8 cellular contexts compared by ENCODE assay signal in the genomic region with DNA sequence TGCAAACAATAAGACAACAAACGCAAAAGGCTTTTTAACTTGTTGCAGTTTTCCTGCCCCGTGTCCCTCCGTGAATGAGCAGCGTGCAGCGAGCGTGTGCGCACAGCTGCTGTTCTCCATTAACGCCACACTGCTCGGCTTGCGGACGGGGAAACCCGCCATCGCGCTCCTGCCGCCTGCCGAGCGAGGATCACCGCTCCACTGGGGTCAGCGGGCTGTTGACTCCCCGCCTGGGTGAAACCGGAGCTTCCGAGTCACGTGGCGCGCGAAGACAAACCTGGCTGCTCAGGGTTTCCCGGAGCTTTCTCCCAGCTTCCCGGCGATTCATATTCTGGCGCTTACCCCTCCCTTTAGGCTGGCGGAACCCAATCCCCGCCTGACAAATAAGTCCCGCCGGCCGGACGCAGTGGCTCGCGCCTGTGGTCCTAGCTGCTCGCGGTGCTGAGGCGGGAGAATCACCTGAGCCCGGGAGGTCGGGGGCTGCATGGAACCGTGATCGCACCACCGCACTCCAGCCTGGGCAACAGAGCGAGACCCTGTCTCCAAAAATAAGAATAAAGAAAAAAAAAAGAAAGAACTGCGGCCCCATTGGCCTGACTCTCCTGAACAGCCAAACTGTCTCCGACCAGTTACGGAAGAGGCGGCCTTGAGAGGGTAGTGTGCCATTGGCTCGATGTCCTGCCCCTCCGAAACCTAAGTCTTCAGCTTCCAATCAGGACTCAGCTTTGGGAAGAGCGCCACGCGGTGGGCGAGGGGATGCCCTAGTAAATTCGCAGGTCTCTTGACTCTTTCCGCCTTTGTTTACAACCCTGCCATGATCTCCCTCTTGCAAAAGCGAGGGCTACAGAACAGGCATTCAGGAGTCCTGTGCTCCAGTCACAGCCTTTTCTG. TPM values are rescaled to one million over a fixed set of nuclear protein-coding genes. Genes with fewer than 3 reads are reported as not detected.
DNase-seq lines count a peak whose midpoint lies in the region; ATAC-seq and TF ChIP-seq lines count a peak whose summit lies in the region.

TSS of gene CREB3L4 (plus strand) at position 794 of the 891 bp plus-strand sequence. CDS start 624 bp downstream, outside the sequence.

- peak; percentile 72 for ATAC-seq in HG03432 (IDR thresholded peaks at IDR 0.05; ENCODE audit: unreplicated experiment)

- no peaks in the 10 kb centered on the region for H3K27me3 Mint-ChIP-seq in chondrocyte (ENCODE audit: low read depth)

- peak within 1 kb of the TSS; percentile 53 for H3K4me3 ChIP-seq in BJ (ENCODE audit: low read depth, low read length)

- peak within 1 kb of the TSS; percentile 98 for H3K27ac Mint-ChIP-seq in chondrocyte (ENCODE audit: unreplicated experiment)

- H3K4me1 Mint-ChIP-seq in chondrocyte (ENCODE audit: low read depth) = peaks cover 51% of the 10 kb centered on the region

- peak; percentile 58 for TF ChIP-seq CTCF in BJ (IDR thresholded peaks at IDR 0.05; ENCODE audit: insufficient read depth, low read depth, low read length)
- TF ChIP-seq CTCF in chondrocyte (IDR thresholded peaks at IDR 0.05) = peak; percentile 73

- peak; percentile 88 for DNase-seq in BJ (ENCODE audit: low read depth)
- peak; percentile 99 for DNase-seq in NCI-H446 treated with DMSO at 0.1 percent for 48 hours (lab: John Stamatoyannopoulos, UW)
- peak; percentile 72 for DNase-seq in activated CD4-positive, CD25-positive, alpha-beta regulatory T cell treated with anti-CD3 and anti-CD28 coated beads, Interleukin-2, amount 50 U/mL, for 72 hours
- peak; percentile 95 for DNase-seq in chondrocyte (ENCODE audit: low spot score)
- peak; percentile 98 for DNase-seq in kidney glomerular epithelial cell (lab: John Stamatoyannopoulos, UW)
- DNase-seq in stimulated activated CD4-positive, alpha-beta T cell treated with anti-CD3 and anti-CD28 coated beads, Interleukin-15, amount 100 ng/mL, for 48 hours (ENCODE audit: low read depth in 2 of 2) = peak; percentile 74 to 76

- no peaks in the 10 kb centered on the region for H3K9me3 Mint-ChIP-seq in chondrocyte (ENCODE audit: low read depth)

- peak; percentile 78 for TF ChIP-seq POLR2A in GM19193 (IDR thresholded peaks at IDR 0.05; ENCODE audit: extremely low read depth, insufficient read depth, insufficient read length)

- peak within 1 kb of the TSS; percentile 95 for H3K4me3 Mint-ChIP-seq in chondrocyte (ENCODE audit: unreplicated experiment)

- POLR2A ChIA-PET in BJ (lab: Charles Lee) = interaction anchor here (0.5 to 1.9 kb wide), 4 partner anchors 10 to 57 kb away, joined by 4 to 17 read pairs (median 6); partner anchors contain the start of genes JTB, RAB13 and RPS27

- CTCF ChIA-PET in BJ (lab: Yijun Ruan, JAX) = interaction anchor here (0.7 to 3.8 kb wide), 13 partner anchors 8 to 295 kb away, joined by 3 to 26 read pairs (median 4); partner anchors contain the start of genes DENND4B, GATAD2B, JTB and RAB13

- H3K36me3 ChIP-seq in BJ (ENCODE audit: control insufficient read depth, insufficient read depth, low read length) = no peaks in the 10 kb centered on the region

- H3K36me3 Mint-ChIP-seq in chondrocyte (ENCODE audit: low read depth) = no peaks in the 10 kb centered on the region

- H3K27me3 ChIP-seq in BJ (ENCODE audit: control insufficient read depth, insufficient read depth, low read length) = no peaks in the 10 kb centered on the region

RNA-seq across cellular contexts. Expression of gene CREB3L4, which starts in this region (rescaled TPM):
- 8.0 and 8.7 TPM in 2 replicates for polyA plus RNA-seq in BJ (2011; rRNA removed)
- polyA minus RNA-seq in BJ (2011; rRNA and poly(A)+ RNA removed) = 3.6 and 6.2 TPM in 2 replicates
- total RNA-seq in chondrocyte = 3.7 to 6.6 TPM (median 4.4 TPM) in 3 replicates

Comparison
In these comparisons a context has a peak if more than half of its experiments do, and no peak if none do; other contexts are left out.
1. Peak in every context shown above with its lines: DNase-seq, ATAC-seq and H3K4me3 ChIP-seq.